ENCODE assay signal across 12 cellular contexts in genomic region chr5:144944936-144945335, GRCh38.
"Had no signal": no experiment of that assay in that cellular context is flagged by ENCODE, and none has a peak within 500 bp of the region (broad histone marks: within the 10 kb centered on the region; RNA-seq: fewer than 3 reads in every experiment).

No MANE protein-coding gene starts in this region.

- H3K4me1 ChIP-seq: colonic mucosa, left ventricle myocardium inferior, parathyroid adenoma had no signal

- H3K27me3 ChIP-seq: colonic mucosa had no signal

- H3K9ac ChIP-seq: parathyroid adenoma had no signal

- H3K36me3 ChIP-seq: colonic mucosa, left ventricle myocardium inferior had no signal

- H3K4me3 ChIP-seq: colonic mucosa, left ventricle myocardium inferior had no signal

- H3K9me3 ChIP-seq: colonic mucosa, left ventricle myocardium inferior had no signal

- DNase-seq: activated CD4-positive, alpha-beta T cell treated with anti-CD3 and anti-CD28 coated beads, Interleukin-2, amount 10 ng/mL, durations not matched to agents 7 days and 5 days; activated naive CD8-positive, alpha-beta T cell treated with anti-CD3 and anti-CD28 coated beads for 36 hours; central memory CD4-positive, alpha-beta T cell; colonic mucosa; glutamatergic neuron; hypothalamus; kidney; left ventricle myocardium inferior; naive B cell; stimulated activated CD4-positive, alpha-beta T cell treated with anti-CD3 and anti-CD28 coated beads, Interleukin-12 subunit alpha, Interleukin-12 subunit beta, amount 100 ng/mL, for 4 hours; stimulated activated CD4-positive, alpha-beta T cell treated with anti-CD3 and anti-CD28 coated beads, Interleukin-2, amount 100 ng/mL, for 24 hours had no signal
